In genomic region chr2:89957236-89957635, GRCh38 we compare ENCODE assay signal across 8 cellular contexts.
DNase-seq lines count a peak whose midpoint lies in the region; ATAC-seq lines count a peak whose summit lies in the region.
"Not testable (repeated sequence)": the region's sequence is repeated elsewhere in the genome, so short reads cannot be mapped to it uniquely, and the experiment has no call there.

No MANE protein-coding gene starts in this region.

- POLR2A ChIA-PET in HEK293T (lab: Yijun Ruan, JAX): not testable (repeated sequence)

- DNase-seq in DMS 273 (lab: John Stamatoyannopoulos, UW; ENCODE audit: unreplicated experiment) (peak; percentile 24), HEK293T (ENCODE audit: extremely low spot score) (peak; percentile 2), NOMO-1 treated with dmso at 0.1 percent for 144 hours (lab: John Stamatoyannopoulos, UW; ENCODE audit: unreplicated experiment) (peak; percentile 11), UCSD-AML1 (lab: John Stamatoyannopoulos, UW; ENCODE audit: unreplicated experiment) (peak; percentile 13), germinal center (ENCODE audit: low spot score) (peak; percentile 5)
- peak; percentile 17 for DNase-seq in Jurkat, Clone E6-1 (ENCODE audit: low read depth, low spot score)
- DNase-seq in stimulated activated naive B cell treated with anti-CD40 and anti-IgM and Interleukin-4, amounts not matched to agents 10 μg/mL and 1 μg/mL and 100 μg/mL, for 72 hours: not testable (repeated sequence)

- peak; percentile 67 for ATAC-seq in GM18511 (IDR thresholded peaks at IDR 0.05; ENCODE audit: unreplicated experiment)
- ATAC-seq in stimulated activated naive B cell treated with anti-CD40 and anti-IgM and Interleukin-4, amounts not matched to agents 10 μg/mL and 1 μg/mL and 100 μg/mL, for 72 hours (replicated peaks): peak; percentile 49 to 59

- CTCF ChIA-PET in HEK293T (lab: Yijun Ruan, JAX): not testable (repeated sequence)

- not testable (repeated sequence) for H3K36me3 Mint-ChIP-seq in stimulated activated naive B cell treated with anti-CD40 and anti-IgM and Interleukin-4, amounts not matched to agents 10 μg/mL and 1 μg/mL and 100 μg/mL, for 72 hours

- H3K27ac Mint-ChIP-seq in stimulated activated naive B cell treated with anti-CD40 and anti-IgM and Interleukin-4, amounts not matched to agents 10 μg/mL and 1 μg/mL and 100 μg/mL, for 72 hours: not testable (repeated sequence)

- not testable (repeated sequence) for H3K4me1 Mint-ChIP-seq in stimulated activated naive B cell treated with anti-CD40 and anti-IgM and Interleukin-4, amounts not matched to agents 10 μg/mL and 1 μg/mL and 100 μg/mL, for 72 hours

- not testable (repeated sequence) for H3K27me3 Mint-ChIP-seq in stimulated activated naive B cell treated with anti-CD40 and anti-IgM and Interleukin-4, amounts not matched to agents 10 μg/mL and 1 μg/mL and 100 μg/mL, for 72 hours

- H3K4me3 Mint-ChIP-seq in stimulated activated naive B cell treated with anti-CD40 and anti-IgM and Interleukin-4, amounts not matched to agents 10 μg/mL and 1 μg/mL and 100 μg/mL, for 72 hours: not testable (repeated sequence)

- not testable (repeated sequence) for H3K9me3 Mint-ChIP-seq in stimulated activated naive B cell treated with anti-CD40 and anti-IgM and Interleukin-4, amounts not matched to agents 10 μg/mL and 1 μg/mL and 100 μg/mL, for 72 hours

- H3K4me3 ChIP-seq in Jurkat, Clone E6-1 (ENCODE audit: low read length): not testable (repeated sequence)
